In genomic region chr4:41934813-41935651, GRCh38 we compare ENCODE assay signal across 8 cellular contexts. TPM values are rescaled to one million over a fixed set of nuclear protein-coding genes. Genes with fewer than 3 reads are reported as not detected.
A peak's percentile ranks its signal among the peaks of the same experiment; 100 is the strongest.
DNase-seq lines count a peak whose midpoint lies in the region; ATAC-seq and TF ChIP-seq lines count a peak whose summit lies in the region.

TMEM33 (plus strand) TSS chr4:41935429; CDS start chr4:41935485, 56 bp downstream.

- H3K4me1 ChIP-seq in HUES64 (ENCODE audit: insufficient read depth, low read length) (peaks cover 20% of the 10 kb centered on the region), OCI-LY1 (ENCODE audit: insufficient read depth, low read length, severe bottlenecking) (peaks cover 40% of the 10 kb centered on the region)

- 6% methylated on average over 51 of the region's 51 CpGs for WGBS in HUES64

- DNase-seq in D341Med (ENCODE audit: low spot score) (peak; percentile 91), endothelial cell (ENCODE audit: low spot score) (peak; percentile 70), midbrain (lab: John Stamatoyannopoulos, UW) (peak; percentile 90)
- DNase-seq in activated CD8-positive, alpha-beta memory T cell treated with anti-CD3 and anti-CD28 coated beads, Interleukin-2, amount 50 U/mL, for 4 hours = peak; percentile 75
- DNase-seq in stimulated activated CD8-positive, alpha-beta memory T cell treated with anti-CD3 and anti-CD28 coated beads, Interleukin-2, amount 100 ng/mL, for 1 hour (ENCODE audit: low read depth in 2 of 2) = peak; percentile 42 to 61

- H3K27me3 ChIP-seq in HUES64 (ENCODE audit: insufficient read depth, low read length) (no peaks in the 10 kb centered on the region), OCI-LY1 (ENCODE audit: insufficient read depth, low read length) (no peaks in the 10 kb centered on the region)

- peak within 1 kb of the TSS; percentile 99 for H3K4me3 Mint-ChIP-seq in endothelial cell (ENCODE audit: unreplicated experiment)

- peaks cover 8% of the 10 kb centered on the region for H3K27me3 Mint-ChIP-seq in endothelial cell (ENCODE audit: unreplicated experiment)

- H4K20me1 ChIP-seq in OCI-LY1 (ENCODE audit: insufficient read depth, low read length) = no peaks in the 10 kb centered on the region

- H2AFZ ChIP-seq in OCI-LY1 (ENCODE audit: low read length) = peak within 1 kb of the TSS; percentile 60

- H3K27ac ChIP-seq in HUES64 (ENCODE audit: low read depth, low read length) (peak within 1 kb of the TSS; percentile 95), OCI-LY1 (ENCODE audit: low read depth, low read length, poor library complexity, severe bottlenecking) (peak within 1 kb of the TSS; percentile 37)

- H3K9ac ChIP-seq in HUES64 (ENCODE audit: low read depth, low read length) (peak within 1 kb of the TSS; percentile 92), OCI-LY1 (ENCODE audit: low read length) (peak within 1 kb of the TSS; percentile 93)

- peaks cover 46% of the 10 kb centered on the region for H3K79me2 ChIP-seq in OCI-LY1 (ENCODE audit: insufficient read depth, low read length)

- peak within 1 kb of the TSS; percentile 98 for H3K27ac Mint-ChIP-seq in endothelial cell (ENCODE audit: unreplicated experiment)

- no peaks in the 10 kb centered on the region for H3K9me2 ChIP-seq in OCI-LY1 (ENCODE audit: low read depth, low read length)

- no peaks in the 10 kb centered on the region for H3F3A ChIP-seq in OCI-LY1 (ENCODE audit: insufficient read depth, low read length)

- no peaks in the 10 kb centered on the region for H3K9me3 Mint-ChIP-seq in endothelial cell (ENCODE audit: unreplicated experiment)

- ATAC-seq in GM21447 (IDR thresholded peaks at IDR 0.05; ENCODE audit: unreplicated experiment) = peak; percentile 96

- no peak for TF ChIP-seq CTCF in OCI-LY1 (IDR thresholded peaks at IDR 0.05; ENCODE audit: low read length)
- no peak for TF ChIP-seq CTCF in endothelial cell (IDR thresholded peaks at IDR 0.05; ENCODE audit: unreplicated experiment)

- peak within 1 kb of the TSS; percentile 64 for H3K4me2 ChIP-seq in OCI-LY1 (ENCODE audit: low read length)

- H3K4me1 Mint-ChIP-seq in endothelial cell (ENCODE audit: unreplicated experiment) = peaks cover 23% of the 10 kb centered on the region

- peaks cover 36% of the 10 kb centered on the region for H3K36me3 ChIP-seq in HUES64 (ENCODE audit: insufficient read depth, low read length)
- H3K36me3 ChIP-seq in OCI-LY1 (ENCODE audit: insufficient read depth, low read length) = peaks cover 33% of the 10 kb centered on the region

- H3K4me3 ChIP-seq in HUES64 (ENCODE audit: low read length) (peak within 1 kb of the TSS; percentile 98), OCI-LY1 (ENCODE audit: low read depth, low read length, poor library complexity, severe bottlenecking) (peak within 1 kb of the TSS; percentile 95)

- H3K9me3 ChIP-seq in HUES64 (ENCODE audit: insufficient read depth, low read depth, low read length) (no peaks in the 10 kb centered on the region), OCI-LY1 (ENCODE audit: low read length) (no peaks in the 10 kb centered on the region)

- peaks cover 12% of the 10 kb centered on the region for H3K36me3 Mint-ChIP-seq in endothelial cell (ENCODE audit: low read depth, unreplicated experiment)

RNA-seq across cellular contexts. Expression of gene TMEM33, which starts in this region (rescaled TPM):
- 53.9 TPM for polyA plus RNA-seq in HUES64 (2013, experiment 1 of 2)
- polyA plus RNA-seq in HUES64 (2013, experiment 2 of 2) = 50.0 TPM
- 59.6 TPM for total RNA-seq in endothelial cell (ENCODE audit: unreplicated experiment)

Comparison
In these comparisons a context has a peak if more than half of its experiments do, and no peak if none do; other contexts are left out.
1. Peak in every context shown above with its lines: DNase-seq, ATAC-seq, H3K4me3 ChIP-seq and H3K27ac ChIP-seq.